In genomic region chr2:231925303-231926179, GRCh38 we compare ENCODE assay signal across 8 cellular contexts. TPM values are rescaled to one million over a fixed set of nuclear protein-coding genes. Genes with fewer than 3 reads are reported as not detected.
DNase-seq lines count a peak whose midpoint lies in the region; ATAC-seq and TF ChIP-seq lines count a peak whose summit lies in the region.

No MANE protein-coding gene starts in this region.

- H3K27me3 ChIP-seq in HCT116 (ENCODE audit: insufficient read depth, low read length), result no peaks in the 10 kb centered on the region

- TF ChIP-seq RAD21 in HCT116 (IDR thresholded peaks at IDR 0.05; ENCODE audit: low read depth), result peak; percentile 81

- intact Hi-C loops in HCT116 (cut with micrococcal nuclease), result loop anchor here (1.0 to 2.0 kb wide), 5 partner anchors 213 to 402 kb away; no protein-coding TSS in a partner anchor

- RAD21 ChIA-PET in HCT116 (lab: Charles Lee; ENCODE audit: low non-redundant PET in 1 of 2, low total read pairs in 2 of 2, uncharacterized antibody in 2 of 2, unreplicated experiment in 2 of 2), result interaction anchor here (0.8 to 1.6 kb wide), 3 partner anchors 216 to 400 kb away, joined by 3 read pairs; no protein-coding TSS in a partner anchor

- no peaks in the 10 kb centered on the region for H3K9me2 ChIP-seq in HCT116 (ENCODE audit: insufficient read depth)

- H3K79me2 ChIP-seq in HCT116 (ENCODE audit: insufficient read depth, low read length), result no peaks in the 10 kb centered on the region

- no peak for TF ChIP-seq POLR2A in HCT116 (IDR thresholded peaks at IDR 0.05; ENCODE audit: borderline replicate concordance, extremely low read depth, insufficient read depth, insufficient read length)

- peak overlapping the region; percentile 45 for H3K9ac ChIP-seq in HCT116 (ENCODE audit: low read length)

- no peaks in the 10 kb centered on the region for H3K36me3 ChIP-seq in HCT116 (ENCODE audit: control insufficient read depth in 1 of 2, insufficient read depth in 2 of 2, low read length in 2 of 2)

- TF ChIP-seq CTCF in HCT116 (IDR thresholded peaks at IDR 0.05 in 2 of 3, conservative IDR thresholded peaks at IDR 0.05 in 1 of 3; ENCODE audit: borderline replicate concordance in 1 of 3, insufficient read depth in 1 of 3, low read depth in 2 of 3, low read length in 2 of 3), result peak; percentile 76 to 78 (median 77)

- no peak overlapping the region; the same call in 1 of the 2 replicates for H3K27ac ChIP-seq in HCT116 (ENCODE audit: low read depth, low read length)

- H3K4me3 ChIP-seq in HCT116 (replicated peaks in 1 of 2; ENCODE audit: low read depth in 1 of 2, low read length in 2 of 2), result peak overlapping the region; percentile 35 to 52

- peak overlapping the region; percentile 90 for H3K4me2 ChIP-seq in HCT116 (ENCODE audit: low read length)

- DNase-seq in COLO668 (lab: John Stamatoyannopoulos, UW; ENCODE audit: unreplicated experiment), result peak; percentile 67
- peak; percentile 47 for DNase-seq in HCT116 (ENCODE audit: low read depth, low spot score)
- DNase-seq in NCI-H69 (lab: John Stamatoyannopoulos, UW), result peak; percentile 74
- DNase-seq in activated CD8-positive, alpha-beta memory T cell treated with anti-CD3 and anti-CD28 coated beads for 1 hour (ENCODE audit: extremely low read depth in 1 of 2, low read depth in 1 of 2), result peak; percentile 21 to 57
- peak; percentile 54 for DNase-seq in effector CD8-positive, alpha-beta T cell (lab: John Stamatoyannopoulos, UW)
- peak; percentile 89 to 91 for DNase-seq in lung microvascular endothelial cell (ENCODE audit: low read depth in 2 of 2)
- DNase-seq in stimulated activated CD4-positive, alpha-beta T cell treated with anti-CD3 and anti-CD28 coated beads, Interleukin-4, amount 100 ng/mL, for 48 hours (ENCODE audit: low read depth in 2 of 2), result peak; percentile 64 to 71

- no peaks in the 10 kb centered on the region for H4K20me1 ChIP-seq in HCT116 (ENCODE audit: insufficient read depth)

- POLR2A ChIA-PET in HCT116 (lab: Charles Lee), result interaction anchor here (0.7 kb wide), 1 partner anchor 25 kb away, joined by 3 read pairs; no protein-coding TSS in a partner anchor

- H2AFZ ChIP-seq in HCT116 (ENCODE audit: low read depth, low read length, poor library complexity, severe bottlenecking), result peak overlapping the region; percentile 88

- H3K9me3 ChIP-seq in HCT116 (ENCODE audit: control insufficient read depth in 1 of 2, insufficient read depth in 1 of 2, low read depth in 1 of 2, low read length in 2 of 2), result no peaks in the 10 kb centered on the region

- peak; percentile 87 for ATAC-seq in HCT116
- no peak for ATAC-seq in HG02840 (IDR thresholded peaks at IDR 0.05; ENCODE audit: low FRiP score, unreplicated experiment)

- H3K4me1 ChIP-seq in HCT116 (ENCODE audit: control insufficient read depth in 1 of 2, insufficient read depth in 2 of 2, low read length in 2 of 2), result peaks cover 8 to 18% of the 10 kb centered on the region in 2 experiments

- CTCF ChIA-PET in HCT116 (lab: Charles Lee), result interaction anchor here (0.7 to 2.4 kb wide), 15 partner anchors 10 to 438 kb away, joined by 3 to 22 read pairs (median 4); no protein-coding TSS in a partner anchor

- no TSS peak for BruUV-seq in HCT116 (replicated peaks; lab: Mats Ljungman, UMichigan)

TF ChIP-seq in HCT116, 20 proteins besides CTCF, POLR2A, EP300 and RAD21:
- TF ChIP-seq YY1 (IDR thresholded peaks at IDR 0.05; ENCODE audit: extremely low read depth, insufficient replicate concordance, low read depth, low read length) (peak; percentile 36), TCF7L2 (IDR thresholded peaks at IDR 0.05; ENCODE audit: borderline replicate concordance, extremely low read depth, insufficient read depth, insufficient read length) (no peak)

RNA-seq across cellular contexts. Expression of gene NPPC, which starts 0.7 kb away (rescaled TPM):
- total RNA-seq in HCT116 (2021; ENCODE audit: unreplicated experiment), result 0.52 TPM
- polyA plus RNA-seq in HCT116 (2012), result 0.17 and 0.27 TPM in 2 replicates
- total RNA-seq in lung microvascular endothelial cell, result 0.20 TPM in 1 of 2 replicates, not detected in the other

RNA-seq across cellular contexts. Expression of gene DIS3L2, which starts 36.0 kb away (rescaled TPM):
- total RNA-seq in HCT116 (2021; ENCODE audit: unreplicated experiment), result 42.5 TPM
- polyA plus RNA-seq in HCT116 (2012), result 16.5 and 16.7 TPM in 2 replicates
- total RNA-seq in lung microvascular endothelial cell, result 10.2 and 14.1 TPM in 2 replicates

Comparison
In these comparisons a context has a peak if more than half of its experiments do, and no peak if none do; other contexts are left out.
1. DNase-seq: peak in every context shown above with its lines; median percentile 90 in lung microvascular endothelial cell; 74 in NCI-H69; 68 in stimulated activated CD4-positive, alpha-beta T cell treated with anti-CD3 and anti-CD28 coated beads, Interleukin-4, amount 100 ng/mL, for 48 hours; 67 in COLO668; 54 in effector CD8-positive, alpha-beta T cell; 47 in HCT116; 39 in activated CD8-positive, alpha-beta memory T cell treated with anti-CD3 and anti-CD28 coated beads for 1 hour.